Comparison of ENCODE assay signal across 1 cellular context in the genomic region with DNA sequence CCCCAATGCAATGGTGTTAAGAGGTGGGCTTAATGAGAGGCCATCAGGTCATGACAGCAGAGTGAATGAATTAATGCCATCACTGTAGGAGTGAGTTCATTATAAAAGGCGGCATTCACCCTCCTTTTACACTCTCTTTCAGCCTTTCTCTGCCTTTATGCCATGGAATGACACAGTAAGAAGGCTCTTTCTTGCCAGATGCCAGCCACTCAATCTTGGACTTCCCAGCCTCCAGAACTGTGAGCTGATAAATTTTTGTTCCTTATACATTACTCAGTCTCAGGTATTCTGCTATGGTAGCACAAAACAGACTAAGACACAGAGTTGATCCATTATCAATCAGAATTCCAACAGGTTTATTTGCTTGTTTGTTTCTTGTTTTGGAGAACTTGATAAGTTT.
TF ChIP-seq lines count a peak whose summit lies in the region.

No MANE protein-coding gene starts in this region.

TF ChIP-seq in IMR-90, 13 proteins besides CTCF, POLR2A, EP300 and RAD21 (continued from another document):
- TF ChIP-seq, protein P1, sequence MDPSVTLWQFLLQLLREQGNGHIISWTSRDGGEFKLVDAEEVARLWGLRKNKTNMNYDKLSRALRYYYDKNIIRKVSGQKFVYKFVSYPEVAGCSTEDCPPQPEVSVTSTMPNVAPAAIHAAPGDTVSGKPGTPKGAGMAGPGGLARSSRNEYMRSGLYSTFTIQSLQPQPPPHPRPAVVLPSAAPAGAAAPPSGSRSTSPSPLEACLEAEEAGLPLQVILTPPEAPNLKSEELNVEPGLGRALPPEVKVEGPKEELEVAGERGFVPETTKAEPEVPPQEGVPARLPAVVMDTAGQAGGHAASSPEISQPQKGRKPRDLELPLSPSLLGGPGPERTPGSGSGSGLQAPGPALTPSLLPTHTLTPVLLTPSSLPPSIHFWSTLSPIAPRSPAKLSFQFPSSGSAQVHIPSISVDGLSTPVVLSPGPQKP (IDR thresholded peaks at IDR 0.05; ENCODE audit: borderline replicate concordance, low read depth, low read length): no peak
- TF ChIP-seq RFX5 (IDR thresholded peaks at IDR 0.05; ENCODE audit: low read depth, low read length): no peak
- TF ChIP-seq BHLHE40 (IDR thresholded peaks at IDR 0.05; ENCODE audit: low read depth, low read length): no peak
- no peak for TF ChIP-seq MAZ (IDR thresholded peaks at IDR 0.05; ENCODE audit: borderline replicate concordance, low read depth, low read length)
- no peak for TF ChIP-seq CEBPB (IDR thresholded peaks at IDR 0.05; ENCODE audit: low read depth, low read length)
- no peak for TF ChIP-seq FOS (IDR thresholded peaks at IDR 0.05; ENCODE audit: low read depth, low read length)
- TF ChIP-seq RCOR1 (IDR thresholded peaks at IDR 0.05; ENCODE audit: insufficient replicate concordance, low read length): no peak
- no peak for TF ChIP-seq MAFK (IDR thresholded peaks at IDR 0.05; ENCODE audit: low read depth, low read length)
- TF ChIP-seq MXI1 (IDR thresholded peaks at IDR 0.05; ENCODE audit: borderline replicate concordance, low read depth, low read length): no peak
- no peak for TF ChIP-seq CHD1 (IDR thresholded peaks at IDR 0.05; ENCODE audit: low read depth, low read length)
TF ChIP-seq in IMR-90: peak in this region for 0.
